Comparison of ENCODE assay signal across 24 cellular contexts in the genomic region with DNA sequence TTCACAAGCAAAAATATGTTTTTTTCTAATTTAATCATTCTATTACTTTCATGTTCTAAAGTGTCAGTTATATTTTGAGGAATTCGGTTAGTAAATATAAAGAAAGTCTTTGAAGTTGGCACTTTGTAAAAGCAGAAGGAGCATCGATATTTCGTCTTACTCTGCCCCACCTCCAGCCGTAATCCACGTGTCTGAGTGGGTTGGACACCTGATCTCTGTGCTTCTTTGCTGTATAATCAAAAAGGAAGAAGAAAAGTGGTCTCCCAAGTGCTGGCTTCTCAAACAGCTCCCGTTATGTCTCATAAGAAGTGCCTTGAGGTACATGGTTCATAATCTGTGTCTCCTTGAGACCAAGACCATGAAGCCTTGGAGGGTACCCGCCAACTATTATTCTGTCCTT.
"Had no signal": no experiment of that assay in that cellular context is flagged by ENCODE, and none has a peak within 500 bp of the region (broad histone marks: within the 10 kb centered on the region; RNA-seq: fewer than 3 reads in every experiment).

No MANE protein-coding gene starts in this region.

- H3K36me3 ChIP-seq: adrenal gland, breast epithelium, colonic mucosa, lower lobe of right lung, thoracic aorta, upper lobe of right lung had no signal

- H3K4me3 ChIP-seq: breast epithelium, colonic mucosa, lower lobe of right lung, psoas muscle, skin epidermis, thoracic aorta, upper lobe of right lung had no signal

- H3K4me1 ChIP-seq: breast epithelium, colonic mucosa, lower lobe of right lung, psoas muscle, upper lobe of right lung had no signal

- H3K27me3 ChIP-seq: adrenal gland, breast epithelium, colonic mucosa, upper lobe of right lung had no signal

- H3K27ac ChIP-seq: breast epithelium, colonic mucosa, lower lobe of right lung, psoas muscle, skin epidermis, thoracic aorta, upper lobe of right lung had no signal

- DNase-seq: activated B cell treated with CpG ODN at 0.5 μM for 24 hours; activated CD4-positive, alpha-beta T cell treated with anti-CD3 and anti-CD28 coated beads for 36 hours; activated CD4-positive, alpha-beta T cell treated with anti-CD3 and anti-CD28 coated beads, Interleukin-2, amount 50 U/mL, for 4 hours; activated CD8-positive, alpha-beta memory T cell treated with anti-CD3 and anti-CD28 coated beads for 24 hours; activated CD8-positive, alpha-beta memory T cell treated with anti-CD3 and anti-CD28 coated beads, Interleukin-2, amount 50 U/mL, for 4 hours; activated T-cell treated with anti-CD3 and anti-CD28 coated beads, Interleukin-2, amount 50 U/mL, for 24 hours; colonic mucosa; immature natural killer cell; lower lobe of right lung; naive thymus-derived CD4-positive, alpha-beta T cell; psoas muscle; right cardiac atrium; stimulated activated CD4-positive, alpha-beta T cell treated with anti-CD3 and anti-CD28 coated beads, Interleukin-2, amount 100 ng/mL, for 24 hours; stimulated activated naive CD8-positive, alpha-beta T cell treated with anti-CD3 and anti-CD28 coated beads, Interleukin-15, amount 100 ng/mL, for 72 hours; T-helper 1 cell; upper lobe of right lung had no signal

- H3K9me3 ChIP-seq: adrenal gland, breast epithelium, colonic mucosa, lower lobe of right lung, psoas muscle, thoracic aorta, upper lobe of right lung had no signal

- ATAC-seq: activated CD4-positive, alpha-beta T cell treated with anti-CD3 and anti-CD28 coated beads for 36 hours; activated naive CD4-positive, alpha-beta T cell treated with anti-CD3 and anti-CD28 coated beads, Interleukin-2, amount 50 U/mL, for 72 hours; activated T-helper 17 cell treated with anti-CD3 and anti-CD28 coated beads, Interleukin-2, amount 50 U/mL, for 72 hours; left lobe of liver; lower lobe of right lung; naive thymus-derived CD4-positive, alpha-beta T cell; psoas muscle; right cardiac atrium; stimulated activated effector memory CD8-positive, alpha-beta T cell treated with anti-CD3 and anti-CD28 coated beads, Interleukin-12 subunit alpha, Interleukin-12 subunit beta, amount 100 ng/mL, for 72 hours; stimulated activated naive CD8-positive, alpha-beta T cell treated with anti-CD3 and anti-CD28 coated beads, Interleukin-15, amount 100 ng/mL, for 72 hours; upper lobe of right lung had no signal
